8 cellular contexts compared by ENCODE assay signal in the genomic region with DNA sequence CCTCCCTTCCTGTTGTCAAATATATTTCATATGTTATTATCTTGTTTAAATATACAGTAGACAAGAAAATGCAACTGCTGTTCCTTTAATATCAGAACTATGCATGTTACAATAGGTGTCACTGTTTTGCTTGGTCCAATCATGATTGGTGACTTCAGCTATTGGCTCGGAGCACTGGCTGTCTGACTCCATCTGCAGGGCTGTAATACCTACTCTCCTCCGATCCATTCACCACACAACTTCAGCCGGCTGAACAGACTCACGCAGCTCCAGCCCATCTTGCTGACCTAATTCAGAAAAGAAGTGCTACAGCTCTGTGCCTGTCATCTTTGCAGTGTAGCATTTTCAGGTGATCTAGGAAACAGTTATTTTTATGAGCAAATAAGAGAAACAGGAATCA. TPM values are rescaled to one million over a fixed set of nuclear protein-coding genes. Genes with fewer than 3 reads are reported as not detected.
A peak's percentile ranks its signal among the peaks of the same experiment; 100 is the strongest.
DNase-seq lines count a peak whose midpoint lies in the region; ATAC-seq and TF ChIP-seq lines count a peak whose summit lies in the region.

A gene (plus strand): TSS at position 231 of the 400 bp plus-strand sequence. CDS start 383 bp downstream, outside the sequence.

- no peaks in the 10 kb centered on the region for H3K27me3 ChIP-seq in adrenal gland
- no peaks in the 10 kb centered on the region for H3K27me3 ChIP-seq in heart right ventricle

- DNase-seq in Ammon's horn (ENCODE audit: low spot score) (peak; percentile 92), NCI-H1436 treated with DMSO at 0.1 percent for 48 hours (lab: John Stamatoyannopoulos, UW) (peak; percentile 26), adrenal gland (peak; percentile 65 to 95 (median 84)), heart right ventricle (peak; percentile 37 to 83), pulmonary artery endothelial cell (ENCODE audit: low read depth, low spot score) (peak; percentile 35)
- DNase-seq in stimulated activated CD4-positive, alpha-beta T cell treated with anti-CD3 and anti-CD28 coated beads, Interleukin-2, amount 100 ng/mL, for 48 hours = no peak

- TF ChIP-seq CTCF in adrenal gland (IDR thresholded peaks at IDR 0.05) = peak in 2 of 6 experiments; percentile 11 to 13
- TF ChIP-seq CTCF in heart right ventricle (IDR thresholded peaks at IDR 0.05) = peak in 6 of 9 donors; percentile 10 to 51 (median 24)

- 0 to 8% (median 3%) methylated on average over 4 of the region's 4 CpGs for WGBS in adrenal gland, 4 donors
- 2 to 4% methylated on average over 4 of the region's 4 CpGs for WGBS in heart right ventricle, 2 donors

- ATAC-seq in GM21367 (IDR thresholded peaks at IDR 0.05; ENCODE audit: unreplicated experiment) = peak; percentile 60
- ATAC-seq in heart right ventricle = peak; percentile 94 to 97 (median 96)
- ATAC-seq in GM21529 (IDR thresholded peaks at IDR 0.05; ENCODE audit: unreplicated experiment) = no peak

- H3K9me3 ChIP-seq in adrenal gland (replicated peaks in 1 of 3) (no peaks in the 10 kb centered on the region), heart right ventricle (no peaks in the 10 kb centered on the region)

- H3K4me1 ChIP-seq in adrenal gland (replicated peaks in 1 of 2) (peaks cover 3 to 29% of the 10 kb centered on the region in 2 donors), heart right ventricle (peaks cover 4 to 88% (median 68%) of the 10 kb centered on the region in 9 donors)

- intact Hi-C loops in adrenal gland (cut with DNase I) (no loop called here), heart right ventricle (cut with DNase I) (loop anchor here in 2 of 10 donors (2.0 to 10.0 kb wide), 3 partner anchors 25 to 657 kb away; no protein-coding TSS in a partner anchor)

- peak within 1 kb of the TSS in 4 of 5 donors; percentile 42 to 71 (median 64) for H3K27ac ChIP-seq in adrenal gland
- H3K27ac ChIP-seq in heart right ventricle = peak within 1 kb of the TSS; percentile 39 to 88 (median 62)

- peaks cover 0 to 3% of the 10 kb centered on the region in 2 donors for H3K36me3 ChIP-seq in adrenal gland (replicated peaks in 1 of 2)
- peaks cover 0 to 28% (median 0%) of the 10 kb centered on the region in 9 donors for H3K36me3 ChIP-seq in heart right ventricle

- H3K4me3 ChIP-seq in adrenal gland = peak within 1 kb of the TSS in 2 of 4 donors; percentile 18 to 67
- peak within 1 kb of the TSS; percentile 4 to 62 (median 45) for H3K4me3 ChIP-seq in heart right ventricle

- TF ChIP-seq POLR2A in adrenal gland (IDR thresholded peaks at IDR 0.05) = peak; percentile 94 to 96

RNA-seq across cellular contexts. Expression of the gene that starts here (rescaled TPM):
- 10 to 100 TPM; 32.1 to 75.7 (median 50.0) TPM for total RNA-seq in adrenal gland
- 10 to 100 TPM; 18.2 to 50.7 (median 18.5) TPM for polyA plus RNA-seq in adrenal gland
- 10 to 100 TPM; 21.4 to 29.8 (median 23.8) TPM for total RNA-seq in heart right ventricle
- 10 to 100 TPM; 10.2 to 10.7 TPM for polyA plus RNA-seq in heart right ventricle
- 21.2 and 32.4 TPM in 2 replicates for total RNA-seq in pulmonary artery endothelial cell

Comparison
In these comparisons a context has a peak if more than half of its experiments do, and no peak if none do; other contexts are left out.
1. DNase-seq: peak in Ammon's horn (single experiment), NCI-H1436 treated with DMSO at 0.1 percent for 48 hours (single experiment), adrenal gland (7 of 7), heart right ventricle (2 of 2) and pulmonary artery endothelial cell (single experiment); none in stimulated activated CD4-positive, alpha-beta T cell treated with anti-CD3 and anti-CD28 coated beads, Interleukin-2, amount 100 ng/mL, for 48 hours (0 of 2).